Comparison of ENCODE assay signal across 24 cellular contexts in the genomic region with DNA sequence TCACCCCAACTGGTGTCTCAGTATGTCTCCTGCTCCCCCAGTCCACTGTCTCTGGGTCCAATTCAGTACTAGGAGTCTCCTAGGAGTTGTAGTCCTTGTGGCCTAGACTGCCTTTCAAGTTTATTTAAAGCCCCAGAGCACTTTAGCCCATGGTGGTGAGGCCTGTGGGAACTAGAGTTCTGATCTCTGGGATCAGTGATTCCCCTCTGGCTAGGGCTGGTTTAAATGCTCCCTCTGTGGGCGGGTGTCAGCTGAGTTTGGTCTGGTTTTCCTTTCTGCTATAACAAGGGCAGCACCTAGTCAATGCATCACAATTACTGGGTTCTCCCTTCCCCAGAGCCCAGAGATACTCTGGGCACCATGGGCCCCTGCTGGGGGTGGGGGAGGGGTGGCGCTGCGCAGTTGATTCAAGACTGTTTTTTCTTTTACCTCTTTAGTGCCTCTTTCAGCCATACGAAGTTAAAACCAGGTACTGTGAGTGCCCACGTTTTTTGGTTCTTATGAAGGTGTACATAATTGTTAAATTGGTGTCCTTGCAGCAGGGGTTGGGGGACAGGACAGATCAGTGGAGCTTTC. TPM values are rescaled to one million over a fixed set of nuclear protein-coding genes. Genes with fewer than 3 reads are reported as not detected.
"Had no signal": no experiment of that assay in that cellular context is flagged by ENCODE, and none has a peak within 500 bp of the region (broad histone marks: within the 10 kb centered on the region; RNA-seq: fewer than 3 reads in every experiment).

No MANE protein-coding gene starts in this region.

- ATAC-seq: HepG2 had no signal

- DNase-seq: IMR-90, Karpas-422, KG1, MM.1S, NCI-H1092 treated with DMSO at 0.1 percent for 48 hours, NCI-H1436, NCI-H187, NCI-H2029, NCI-H2081 treated with DMSO at 0.1 percent for 48 hours, NCI-H2171, NCI-H226, NCI-H446, NCI-H510A, NCI-H524 treated with DMSO at 0.1 percent for 48 hours, NCI-H69, NCI-H774, Right ventricle myocardium superior, RPMI8226, SIG-M5, SK-N-SH had no signal

- H3K9ac ChIP-seq: SK-N-SH had no signal

- H3K27ac ChIP-seq: SJSA1 had no signal

- H3K36me3 ChIP-seq: SJSA1 had no signal

- H3K4me3 ChIP-seq: SJSA1 had no signal

- H3K9me3 ChIP-seq: SK-N-SH had no signal

- H3K4me2 ChIP-seq: SK-N-SH had no signal

- H3K4me1 ChIP-seq: SJSA1 had no signal

RNA-seq across cellular contexts. Expression of gene SLC36A3, which starts 9.3 kb away (rescaled TPM):
- total RNA-seq: HepG2, HT1080, IMR-90, M059J, Right ventricle myocardium superior, SJSA1 had no signal
- polyA plus RNA-seq: HepG2, IMR-90, SK-N-SH had no signal

RNA-seq across cellular contexts. Expression of gene SLC36A2, which starts 34.5 kb away (rescaled TPM):
- total RNA-seq: HepG2, HT1080, IMR-90, M059J, SJSA1 had no signal
- polyA plus RNA-seq: IMR-90, SK-N-SH had no signal
